Comparison of ENCODE assay signal across 18 cellular contexts in genomic region chr1:37051386-37051785, GRCh38. TPM values are rescaled to one million over a fixed set of nuclear protein-coding genes. Genes with fewer than 3 reads are reported as not detected.
DNase-seq lines count a peak whose midpoint lies in the region; ATAC-seq, FAIRE-seq and TF ChIP-seq lines count a peak whose summit lies in the region.
"Had no signal": no experiment of that assay in that cellular context is flagged by ENCODE, and none has a peak within 500 bp of the region (broad histone marks: within the 10 kb centered on the region; RNA-seq: fewer than 3 reads in every experiment).

No MANE protein-coding gene starts in this region.

- H3F3A ChIP-seq in SK-N-SH (replicated peaks; ENCODE audit: insufficient read depth) = no peaks in the 10 kb centered on the region

- no peaks in the 10 kb centered on the region for H4K20me1 ChIP-seq in SK-N-SH (ENCODE audit: insufficient read depth)

- H3K27me3 Mint-ChIP-seq in brain = peaks cover 9% of the 10 kb centered on the region
- no peaks in the 10 kb centered on the region for H3K27me3 Mint-ChIP-seq in activated T-helper 1 cell treated with anti-CD3 and anti-CD28 coated beads, Interleukin-12 subunit alpha, Interleukin-12 subunit beta, Interleukin-2, Interleukin-4 antibody, amounts not matched to agents 30 ng/mL and 10 ng/mL and 1 ng/mL, durations not matched to agents 14 hours and 24 hours and 36 hours (ENCODE audit: insufficient read depth)

- no peak overlapping the region for H3K4me3 ChIP-seq in SK-N-SH (ENCODE audit: low read depth in 2 of 2, low read length in 1 of 2)
- no peak overlapping the region for H3K4me3 ChIP-seq in mesodermal cell (ENCODE audit: extremely low read depth, insufficient read depth, low read length, poor library complexity, severe bottlenecking)
- H3K4me3 ChIP-seq: A549, GM23338 had no signal

- H3K36me3 ChIP-seq in SK-N-SH (replicated peaks in 1 of 2; ENCODE audit: control insufficient read depth in 1 of 2, insufficient read depth in 2 of 2, low read length in 1 of 2) = no peaks in the 10 kb centered on the region
- no peaks in the 10 kb centered on the region for H3K36me3 ChIP-seq in mesodermal cell (ENCODE audit: control insufficient read depth, insufficient read depth, low read length)

- ATAC-seq in SK-N-SH treated with all-trans-retinoic acid at 6 μM for 48 hours = no peak; the same call in 2 of the 3 replicates
- ATAC-seq: A549; CD8-positive, alpha-beta T cell; GM23338 had no signal

- TF ChIP-seq CTCF in SK-N-SH (IDR thresholded peaks at IDR 0.05) = no peak
- no peak for TF ChIP-seq CTCF in brain (conservative IDR thresholded peaks at IDR 0.05)

- H3K79me2 ChIP-seq in SK-N-SH (ENCODE audit: insufficient read depth) = no peaks in the 10 kb centered on the region

- peak overlapping the region in 4 of 5 experiments; percentile 41 to 62 (median 52) for H3K27ac Mint-ChIP-seq in brain
- no peak overlapping the region for H3K27ac Mint-ChIP-seq in activated T-helper 1 cell treated with anti-CD3 and anti-CD28 coated beads, Interleukin-12 subunit alpha, Interleukin-12 subunit beta, Interleukin-2, Interleukin-4 antibody, amounts not matched to agents 30 ng/mL and 10 ng/mL and 1 ng/mL, durations not matched to agents 14 hours and 24 hours and 36 hours
- H3K27ac Mint-ChIP-seq: CD14-positive monocyte; CD8-positive, alpha-beta T cell; GM23338; H9 had no signal

- no peak overlapping the region for H3K4me2 ChIP-seq in SK-N-SH
- H3K4me2 ChIP-seq: A549, GM23338 had no signal

- DNase-seq in SK-N-SH = peak; percentile 70
- DNase-seq in HTR-8/SVneo (ENCODE audit: insufficient read length, low spot score) = no peak
- no peak for DNase-seq in activated T-helper 1 cell treated with anti-CD3 and anti-CD28 coated beads, Interleukin-12 subunit alpha, Interleukin-12 subunit beta, Interleukin-2, Interleukin-4 antibody, amounts not matched to agents 30 ng/mL and 10 ng/mL and 1 ng/mL, durations not matched to agents 14 hours and 24 hours and 36 hours (ENCODE audit: low spot score)
- DNase-seq: CD8-positive, alpha-beta T cell; COR-L47; DND-41; GDM1; H9 had no signal

- TF ChIP-seq RAD21 in SK-N-SH (IDR thresholded peaks at IDR 0.05; ENCODE audit: low read length) = no peak

- H3K4me1 Mint-ChIP-seq in brain = peaks cover 36% of the 10 kb centered on the region
- H3K4me1 Mint-ChIP-seq in activated T-helper 1 cell treated with anti-CD3 and anti-CD28 coated beads, Interleukin-12 subunit alpha, Interleukin-12 subunit beta, Interleukin-2, Interleukin-4 antibody, amounts not matched to agents 30 ng/mL and 10 ng/mL and 1 ng/mL, durations not matched to agents 14 hours and 24 hours and 36 hours (ENCODE audit: low read depth) = no peaks in the 10 kb centered on the region
- H3K4me1 Mint-ChIP-seq: CD14-positive monocyte had no signal

- H3K9me3 Mint-ChIP-seq in brain = peaks cover 0 to 5% (median 0%) of the 10 kb centered on the region in 5 experiments
- H3K9me3 Mint-ChIP-seq in activated T-helper 1 cell treated with anti-CD3 and anti-CD28 coated beads, Interleukin-12 subunit alpha, Interleukin-12 subunit beta, Interleukin-2, Interleukin-4 antibody, amounts not matched to agents 30 ng/mL and 10 ng/mL and 1 ng/mL, durations not matched to agents 14 hours and 24 hours and 36 hours = no peaks in the 10 kb centered on the region
- H3K9me3 Mint-ChIP-seq: CD14-positive monocyte; CD8-positive, alpha-beta T cell; GM23338; H9 had no signal

- CTCF ChIA-PET in SK-N-SH (lab: Yijun Ruan, JAX) = no interaction called here

- WGBS in SK-N-SH (ENCODE audit: low lambda C conversion rate) = 9% methylated on average over 7 of the region's 7 CpGs
- WGBS in mesodermal cell (ENCODE audit: insufficient coverage in 2 of 2), 2 experiments = 75 to 85% methylated on average over 4 to 6 of the region's 7 CpGs

- H3K27ac ChIP-seq in SK-N-SH (ENCODE audit: low read depth in 2 of 2, low read length in 1 of 2) = peak overlapping the region in 1 of 2 experiments; percentile 75; a peak in 2 of 4 replicates
- H3K27ac ChIP-seq in mesodermal cell (ENCODE audit: low read depth, low read length, severe bottlenecking) = peak overlapping the region; percentile 29
- H3K27ac ChIP-seq: A549 had no signal

- intact Hi-C loops in activated T-helper 1 cell treated with anti-CD3 and anti-CD28 coated beads, Interleukin-12 subunit alpha, Interleukin-12 subunit beta, Interleukin-2, Interleukin-4 antibody, amounts not matched to agents 30 ng/mL and 10 ng/mL and 1 ng/mL, durations not matched to agents 14 hours and 24 hours and 36 hours (cut with micrococcal nuclease) = no loop called here

- H3K4me1 ChIP-seq in SK-N-SH (ENCODE audit: control insufficient read depth in 1 of 2, insufficient read depth in 2 of 2, low read depth in 1 of 2, low read length in 1 of 2) (peaks cover 0 to 24% of the 10 kb centered on the region in 2 experiments; a peak in 1 of 4 replicates), mesodermal cell (ENCODE audit: control insufficient read depth, insufficient read depth, low read length, poor library complexity, severe bottlenecking) (peaks cover 14% of the 10 kb centered on the region)
- H3K4me1 ChIP-seq: A549 had no signal

- no peaks in the 10 kb centered on the region for H3K36me3 Mint-ChIP-seq in brain
- no peaks in the 10 kb centered on the region for H3K36me3 Mint-ChIP-seq in activated T-helper 1 cell treated with anti-CD3 and anti-CD28 coated beads, Interleukin-12 subunit alpha, Interleukin-12 subunit beta, Interleukin-2, Interleukin-4 antibody, amounts not matched to agents 30 ng/mL and 10 ng/mL and 1 ng/mL, durations not matched to agents 14 hours and 24 hours and 36 hours (ENCODE audit: low read depth)
- H3K36me3 Mint-ChIP-seq: CD14-positive monocyte; CD8-positive, alpha-beta T cell had no signal

- H3K4me3 Mint-ChIP-seq in brain = no peak overlapping the region
- no peak overlapping the region for H3K4me3 Mint-ChIP-seq in activated T-helper 1 cell treated with anti-CD3 and anti-CD28 coated beads, Interleukin-12 subunit alpha, Interleukin-12 subunit beta, Interleukin-2, Interleukin-4 antibody, amounts not matched to agents 30 ng/mL and 10 ng/mL and 1 ng/mL, durations not matched to agents 14 hours and 24 hours and 36 hours
- H3K4me3 Mint-ChIP-seq: CD14-positive monocyte; CD8-positive, alpha-beta T cell; GM23338; H9 had no signal

- POLR2A ChIA-PET in SK-N-SH (lab: Yijun Ruan, JAX) = no interaction called here

- H3K9ac ChIP-seq in SK-N-SH = no peak overlapping the region

- H2AFZ ChIP-seq in SK-N-SH (ENCODE audit: low read depth) = no peak overlapping the region
- H2AFZ ChIP-seq: GM23338 had no signal

- H3K27me3 ChIP-seq in SK-N-SH (ENCODE audit: insufficient read depth) = no peaks in the 10 kb centered on the region

- no peak for FAIRE-seq in HTR-8/SVneo (lab: Jason Lieb, UNC)
- FAIRE-seq: A549, D721Med, GM12892 had no signal

- TF ChIP-seq EP300 in SK-N-SH (IDR thresholded peaks at IDR 0.05; ENCODE audit: borderline replicate concordance in 1 of 2, low read depth in 1 of 2, low read length in 1 of 2) = no peak

- H3K9me3 ChIP-seq in SK-N-SH = no peaks in the 10 kb centered on the region
- no peaks in the 10 kb centered on the region for H3K9me3 ChIP-seq in mesodermal cell (ENCODE audit: control insufficient read depth, low read length)
- H3K9me3 ChIP-seq: A549 had no signal

- H3K9me2 ChIP-seq in SK-N-SH = no peaks in the 10 kb centered on the region

TF ChIP-seq in SK-N-SH, 30 proteins besides CTCF, POLR2A, EP300 and RAD21:
- TF ChIP-seq RCOR1 (IDR thresholded peaks at IDR 0.05; ENCODE audit: low read length) (peak; percentile 44; the same call in 1 of the 2 replicates), ZBTB33 (IDR thresholded peaks at IDR 0.05; ENCODE audit: borderline replicate concordance, low read depth) (no peak)
TF ChIP-seq in SK-N-SH: peak in this region for 1.

TF ChIP-seq in SK-N-SH treated with all-trans-retinoic acid at 6 μM for 48 hours, 23 proteins besides CTCF, POLR2A, EP300 and RAD21 (continues in another document):
- TF ChIP-seq TSHZ2 (CRISPR knock-in tag; IDR thresholded peaks at IDR 0.05) (no peak), ZFP3 (CRISPR knock-in tag; IDR thresholded peaks at IDR 0.05) (no peak), CSDC2 (CRISPR knock-in tag; IDR thresholded peaks at IDR 0.05) (no peak)

RNA-seq across cellular contexts. Expression of gene GRIK3, which starts 17.1 kb away (rescaled TPM):
- polyA plus RNA-seq in SK-N-SH (2012; rRNA removed) (not detected in 2 replicates), brain (ENCODE audit: insufficient read depth, low read depth, low replicate concordance) (3.3 TPM)
- under 0.01 TPM in 1 of 2 replicates, not detected in the other for polyA plus RNA-seq in SK-N-SH (2012; cell fraction: cytosol; rRNA removed)
- not detected in 2 replicates for polyA plus RNA-seq in SK-N-SH (2012; cell fraction: nucleus; rRNA removed)
- polyA plus RNA-seq in mesodermal cell (2013, experiment 1 of 2) = 0.70 TPM
- polyA plus RNA-seq in mesodermal cell (2013, experiment 2 of 2) = 0.61 TPM
- not detected in 2 replicates for total RNA-seq in activated T-helper 1 cell treated with anti-CD3 and anti-CD28 coated beads, Interleukin-12 subunit alpha, Interleukin-12 subunit beta, Interleukin-2, Interleukin-4 antibody, amounts not matched to agents 30 ng/mL and 10 ng/mL and 1 ng/mL, durations not matched to agents 14 hours and 24 hours and 36 hours
- total RNA-seq: CD8-positive, alpha-beta T cell had no signal
- polyA plus RNA-seq: A549, AG04450, BJ, CD14-positive monocyte had no signal
